ENCODE assay signal across 28 cellular contexts in the genomic region with DNA sequence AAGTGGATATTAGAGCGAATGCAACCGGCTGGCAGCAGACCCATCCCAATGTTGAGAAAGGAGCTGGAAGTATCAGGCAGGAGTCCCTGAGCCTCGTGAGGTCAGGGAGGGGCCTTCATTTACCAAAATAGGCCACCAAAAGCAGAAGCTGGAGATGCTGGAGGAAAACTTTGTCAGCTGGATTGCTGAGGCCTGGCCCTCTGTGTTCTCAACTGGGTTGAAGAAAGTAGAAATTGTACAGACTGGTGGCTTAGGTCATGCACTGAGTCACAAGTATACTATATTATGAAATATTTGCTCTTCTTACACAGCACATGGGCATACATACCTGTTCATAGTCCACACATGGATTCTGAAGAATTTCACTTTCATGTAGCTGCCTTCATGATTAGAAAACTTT. TPM values are rescaled to one million over a fixed set of nuclear protein-coding genes. Genes with fewer than 3 reads are reported as not detected.
DNase-seq lines count a peak whose midpoint lies in the region; ATAC-seq, FAIRE-seq and TF ChIP-seq lines count a peak whose summit lies in the region.
"Had no signal": no experiment of that assay in that cellular context is flagged by ENCODE, and none has a peak within 500 bp of the region (broad histone marks: within the 10 kb centered on the region; RNA-seq: fewer than 3 reads in every experiment).

No MANE protein-coding gene starts in this region.

- no peaks in the 10 kb centered on the region for H3K4me1 Mint-ChIP-seq in activated naive CD8-positive, alpha-beta T cell treated with anti-CD3 and anti-CD28 coated beads, Interleukin-2, amount 50 U/mL, for 24 hours
- H3K4me1 Mint-ChIP-seq: activated CD4-positive, alpha-beta T cell treated with anti-CD3 and anti-CD28 coated beads, Interleukin-2, amount 10 ng/mL, durations not matched to agents 7 days and 5 days; brain; immature natural killer cell; naive B cell; WTC11 had no signal

- DNase-seq in MV-4-11 (lab: John Stamatoyannopoulos, UW), result peak; percentile 77
- peak; percentile 57 for DNase-seq in bronchial epithelial cell (ENCODE audit: low read depth)
- peak in 2 of 3 donors; percentile 19 to 59 for DNase-seq in right cardiac atrium
- no peak for DNase-seq in smooth muscle cell (lab: John Stamatoyannopoulos, UW; ENCODE audit: unreplicated experiment)
- DNase-seq in activated naive CD8-positive, alpha-beta T cell treated with anti-CD3 and anti-CD28 coated beads, Interleukin-2, amount 50 U/mL, for 24 hours, result no peak
- no peak for DNase-seq in NCI-H748 (lab: John Stamatoyannopoulos, UW; ENCODE audit: unreplicated experiment)
- DNase-seq: activated CD4-positive, alpha-beta T cell treated with anti-CD3 and anti-CD28 coated beads, Interleukin-2, amount 10 ng/mL, durations not matched to agents 7 days and 5 days; activated T-cell treated with anti-CD3 and anti-CD28 coated beads, Interleukin-2, amount 50 U/mL, for 4 hours; H9; hypothalamus; immature natural killer cell; naive B cell; NCI-H1417 treated with DMSO at 0.1 percent for 48 hours; NCI-H2081 treated with DMSO at 0.1 percent for 48 hours; NCI-H446 treated with DMSO at 0.1 percent for 48 hours; SHP77; stimulated activated CD4-positive, alpha-beta T cell treated with anti-CD3 and anti-CD28 coated beads, Interleukin-2, amount 100 ng/mL, for 24 hours; T-helper 9 cell had no signal

- TF ChIP-seq CTCF in bronchial epithelial cell (IDR thresholded peaks at IDR 0.05; ENCODE audit: insufficient read depth, low read length, severe bottlenecking) (no peak), smooth muscle cell (IDR thresholded peaks at IDR 0.05; ENCODE audit: borderline replicate concordance, insufficient read depth, poor library complexity, severe bottlenecking) (no peak)

- no peak overlapping the region for H3K9ac ChIP-seq in smooth muscle cell (ENCODE audit: low read depth)

- no peaks in the 10 kb centered on the region for H3K9me3 Mint-ChIP-seq in activated naive CD8-positive, alpha-beta T cell treated with anti-CD3 and anti-CD28 coated beads, Interleukin-2, amount 50 U/mL, for 24 hours
- H3K9me3 Mint-ChIP-seq: activated CD4-positive, alpha-beta T cell treated with anti-CD3 and anti-CD28 coated beads, Interleukin-2, amount 10 ng/mL, durations not matched to agents 7 days and 5 days; activated T-cell treated with anti-CD3 and anti-CD28 coated beads, Interleukin-2, amount 50 U/mL, for 4 hours; type B pancreatic cell had no signal

- H3F3A ChIP-seq in smooth muscle cell (ENCODE audit: low read depth), result no peaks in the 10 kb centered on the region

- no peak overlapping the region for H3K4me3 Mint-ChIP-seq in activated naive CD8-positive, alpha-beta T cell treated with anti-CD3 and anti-CD28 coated beads, Interleukin-2, amount 50 U/mL, for 24 hours
- H3K4me3 Mint-ChIP-seq: activated CD4-positive, alpha-beta T cell treated with anti-CD3 and anti-CD28 coated beads, Interleukin-2, amount 10 ng/mL, durations not matched to agents 7 days and 5 days; activated T-cell treated with anti-CD3 and anti-CD28 coated beads, Interleukin-2, amount 50 U/mL, for 4 hours; brain; H9; immature natural killer cell; type B pancreatic cell; WTC11 had no signal

- no peak overlapping the region for H2AFZ ChIP-seq in smooth muscle cell (ENCODE audit: low read depth)

- H3K36me3 ChIP-seq in bronchial epithelial cell (ENCODE audit: control insufficient read depth, insufficient read depth, low read length) (no peaks in the 10 kb centered on the region), smooth muscle cell (ENCODE audit: low read depth) (peaks cover 3% of the 10 kb centered on the region)
- H3K36me3 ChIP-seq: neutrophil had no signal

- H3K4me2 ChIP-seq in smooth muscle cell, result no peak overlapping the region

- no peak overlapping the region for H3K4me3 ChIP-seq in bronchial epithelial cell (ENCODE audit: low read depth, low read length)
- H3K4me3 ChIP-seq in right cardiac atrium (ENCODE audit: low read length), result no peak overlapping the region
- no peak overlapping the region for H3K4me3 ChIP-seq in smooth muscle cell

- no peak for FAIRE-seq in bronchial epithelial cell (lab: Jason Lieb, UNC)

- no peaks in the 10 kb centered on the region for H3K36me3 Mint-ChIP-seq in activated naive CD8-positive, alpha-beta T cell treated with anti-CD3 and anti-CD28 coated beads, Interleukin-2, amount 50 U/mL, for 24 hours (ENCODE audit: low read depth)
- H3K36me3 Mint-ChIP-seq: brain, immature natural killer cell, naive B cell, type B pancreatic cell had no signal

- H3K27me3 Mint-ChIP-seq in activated naive CD8-positive, alpha-beta T cell treated with anti-CD3 and anti-CD28 coated beads, Interleukin-2, amount 50 U/mL, for 24 hours, result peaks cover 4% of the 10 kb centered on the region
- H3K27me3 Mint-ChIP-seq: activated CD4-positive, alpha-beta T cell treated with anti-CD3 and anti-CD28 coated beads, Interleukin-2, amount 10 ng/mL, durations not matched to agents 7 days and 5 days; type B pancreatic cell had no signal

- no peaks in the 10 kb centered on the region for H4K20me1 ChIP-seq in smooth muscle cell (ENCODE audit: low read depth)

- ATAC-seq in right cardiac atrium (peak; percentile 54 to 67), HG02970 (IDR thresholded peaks at IDR 0.05; ENCODE audit: low FRiP score, unreplicated experiment) (no peak)
- ATAC-seq in activated naive CD8-positive, alpha-beta T cell treated with anti-CD3 and anti-CD28 coated beads, Interleukin-2, amount 50 U/mL, for 24 hours, result no peak
- ATAC-seq: activated T-cell treated with anti-CD3 and anti-CD28 coated beads, Interleukin-2, amount 50 U/mL, for 4 hours; WTC11 had no signal

- WGBS in right cardiac atrium, result 88% methylated on average over 3 of the region's 3 CpGs
- 93% methylated on average over 3 of the region's 3 CpGs for WGBS in smooth muscle cell (ENCODE audit: low lambda C conversion rate)

- H3K9me3 ChIP-seq in right cardiac atrium (ENCODE audit: control insufficient read depth, low read length), result no peaks in the 10 kb centered on the region
- no peaks in the 10 kb centered on the region for H3K9me3 ChIP-seq in smooth muscle cell (replicated peaks; ENCODE audit: low read depth)
- H3K9me3 ChIP-seq: neutrophil had no signal

- intact Hi-C loops in right cardiac atrium (cut with DNase I), result no loop called here

- H3K27me3 ChIP-seq in bronchial epithelial cell (ENCODE audit: control insufficient read depth, insufficient read depth, low read length), result no peaks in the 10 kb centered on the region
- H3K27me3 ChIP-seq in right cardiac atrium (ENCODE audit: control insufficient read depth, insufficient read depth), result no peaks in the 10 kb centered on the region
- H3K27me3 ChIP-seq in smooth muscle cell (ENCODE audit: low read depth), result no peaks in the 10 kb centered on the region

- no peak overlapping the region for H3K27ac Mint-ChIP-seq in activated naive CD8-positive, alpha-beta T cell treated with anti-CD3 and anti-CD28 coated beads, Interleukin-2, amount 50 U/mL, for 24 hours
- H3K27ac Mint-ChIP-seq: activated CD4-positive, alpha-beta T cell treated with anti-CD3 and anti-CD28 coated beads, Interleukin-2, amount 10 ng/mL, durations not matched to agents 7 days and 5 days; brain; H9; immature natural killer cell; type B pancreatic cell; WTC11 had no signal

- H3K4me1 ChIP-seq in right cardiac atrium (ENCODE audit: control insufficient read depth, insufficient read depth, low read length) (no peaks in the 10 kb centered on the region), smooth muscle cell (ENCODE audit: low read depth) (no peaks in the 10 kb centered on the region)

- H3K27ac ChIP-seq in right cardiac atrium (ENCODE audit: low read length) (no peak overlapping the region), smooth muscle cell (ENCODE audit: low read depth) (peak overlapping the region; percentile 31)
- H3K27ac ChIP-seq: C4-2B, neutrophil had no signal

- H3K79me2 ChIP-seq in smooth muscle cell (ENCODE audit: low read depth), result no peaks in the 10 kb centered on the region

RNA-seq across cellular contexts. Expression of gene TEKT3, which starts 23.2 kb away (rescaled TPM):
- total RNA-seq in bronchial epithelial cell (not detected in 2 replicates), right cardiac atrium (under 1 TPM in 3 of 4 donors, not detected in 1; 0.53 to 0.81 (median 0.77) TPM), smooth muscle cell (0.09 TPM in 1 of 2 replicates, not detected in the other)
- polyA plus RNA-seq in right cardiac atrium (0.32 TPM), smooth muscle cell (0.76 and 1.00 TPM in 2 replicates)
- total RNA-seq: activated CD4-positive, alpha-beta T cell treated with anti-CD3 and anti-CD28 coated beads, Interleukin-2, amount 10 ng/mL, durations not matched to agents 7 days and 5 days; epithelial cell of proximal tubule; MCF 10A; OCI-LY7; pulmonary artery endothelial cell had no signal
- polyA plus RNA-seq: immature natural killer cell had no signal

Comparison
In these comparisons a context has a peak if more than half of its experiments do, and no peak if none do; other contexts are left out.
1. DNase-seq: peak in MV-4-11 (single experiment), bronchial epithelial cell (single experiment) and right cardiac atrium (2 of 3); none in smooth muscle cell (single experiment), activated naive CD8-positive, alpha-beta T cell treated with anti-CD3 and anti-CD28 coated beads, Interleukin-2, amount 50 U/mL, for 24 hours (single experiment) and NCI-H748 (single experiment).
2. ATAC-seq: peak in right cardiac atrium (2 of 2); none in activated naive CD8-positive, alpha-beta T cell treated with anti-CD3 and anti-CD28 coated beads, Interleukin-2, amount 50 U/mL, for 24 hours (single experiment) and HG02970 (single experiment).